ENCODE assay signal across 12 cellular contexts in genomic region chr9:96217358-96217755, GRCh38.
A peak's percentile ranks its signal among the peaks of the same experiment; 100 is the strongest.
DNase-seq lines count a peak whose midpoint lies in the region; ATAC-seq, FAIRE-seq and TF ChIP-seq lines count a peak whose summit lies in the region.
"Had no signal": no experiment of that assay in that cellular context is flagged by ENCODE, and none has a peak within 500 bp of the region (broad histone marks: within the 10 kb centered on the region; RNA-seq: fewer than 3 reads in every experiment).

No MANE protein-coding gene starts in this region.

- H3K79me2 ChIP-seq in astrocyte (ENCODE audit: insufficient read depth, low read length), result no peaks in the 10 kb centered on the region

- H3K9me3 ChIP-seq in astrocyte (ENCODE audit: insufficient read depth, low read depth, low read length), result no peaks in the 10 kb centered on the region
- H3K9me3 ChIP-seq in small intestine (ENCODE audit: control insufficient read depth, low read depth), result no peaks in the 10 kb centered on the region

- H3K27me3 Mint-ChIP-seq in astrocyte (ENCODE audit: low read depth, unreplicated experiment), result peaks cover 23% of the 10 kb centered on the region

- H3K36me3 ChIP-seq in astrocyte (ENCODE audit: insufficient read depth, low read length) (no peaks in the 10 kb centered on the region), small intestine (ENCODE audit: control insufficient read depth in 2 of 2, insufficient read depth in 2 of 2, low read length in 2 of 2) (no peaks in the 10 kb centered on the region)

- TF ChIP-seq CTCF in astrocyte (IDR thresholded peaks at IDR 0.05; ENCODE audit: insufficient read depth, low read depth, low read length), result no peak

- H3K4me3 ChIP-seq in astrocyte (ENCODE audit: insufficient read depth, low read depth, low read length) (no peak overlapping the region), small intestine (ENCODE audit: low read depth in 1 of 2, low read length in 2 of 2) (no peak overlapping the region)

- H4K20me1 ChIP-seq in astrocyte (ENCODE audit: insufficient read depth, low read length), result no peaks in the 10 kb centered on the region

- 18 to 42% (median 30%) methylated on average over 13 of the region's 13 CpGs for WGBS in small intestine, 3 donors

- H2AFZ ChIP-seq in astrocyte (ENCODE audit: low read depth, low read length), result no peak overlapping the region

- H3K4me2 ChIP-seq in astrocyte (ENCODE audit: low read length), result peak overlapping the region; percentile 85

- H3K27me3 ChIP-seq in astrocyte (ENCODE audit: insufficient read depth, low read length), result peaks cover 44% of the 10 kb centered on the region
- peaks cover 0 to 3% of the 10 kb centered on the region in 2 donors for H3K27me3 ChIP-seq in small intestine (ENCODE audit: control insufficient read depth in 2 of 2, insufficient read depth in 2 of 2, low read length in 2 of 2)

- no peak overlapping the region for H3K9ac ChIP-seq in astrocyte (ENCODE audit: low read length)

- H3K36me3 Mint-ChIP-seq in astrocyte (ENCODE audit: low read depth, unreplicated experiment), result peaks cover 3% of the 10 kb centered on the region

- peaks cover 8% of the 10 kb centered on the region for H3K9me3 Mint-ChIP-seq in astrocyte (ENCODE audit: unreplicated experiment)
- H3K9me3 Mint-ChIP-seq: stimulated activated naive CD8-positive, alpha-beta T cell treated with anti-CD3 and anti-CD28 coated beads, Interleukin-15, Interleukin-2, amounts not matched to agents 100 ng/mL and 50 ng/mL, for 24 hours had no signal

- peaks cover 6% of the 10 kb centered on the region for H3K4me1 Mint-ChIP-seq in astrocyte (ENCODE audit: low read depth, unreplicated experiment)

- H3K4me3 Mint-ChIP-seq in astrocyte (ENCODE audit: unreplicated experiment), result no peak overlapping the region

- peaks cover 5% of the 10 kb centered on the region for H3K4me1 ChIP-seq in astrocyte (ENCODE audit: insufficient read depth, low read length)
- H3K4me1 ChIP-seq in small intestine (ENCODE audit: control insufficient read depth in 2 of 2, insufficient read depth in 1 of 2, low read depth in 1 of 2, low read length in 1 of 2), result peaks cover 0 to 3% of the 10 kb centered on the region in 2 donors

- ATAC-seq in HG02981 (IDR thresholded peaks at IDR 0.05; ENCODE audit: unreplicated experiment) (no peak), HG03025 (IDR thresholded peaks at IDR 0.05; ENCODE audit: low FRiP score, unreplicated experiment) (no peak)

- DNase-seq in HuH-7.5 (ENCODE audit: low spot score) (peak; percentile 29), astrocyte (ENCODE audit: low read depth) (no peak), left kidney (ENCODE audit: low read depth, low spot score) (peak; percentile 69), small intestine (peak; percentile 7), DMS79 treated with DMSO at 0.1 percent for 48 hours (lab: John Stamatoyannopoulos, UW) (no peak)

- FAIRE-seq in astrocyte (lab: Jason Lieb, UNC) (no peak), small intestine (lab: Jason Lieb, UNC) (no peak)
- FAIRE-seq: G401.6, islet of Langerhans, TTC549 had no signal

- H3K27ac Mint-ChIP-seq in astrocyte (ENCODE audit: unreplicated experiment), result no peak overlapping the region
- H3K27ac Mint-ChIP-seq: stimulated activated naive CD8-positive, alpha-beta T cell treated with anti-CD3 and anti-CD28 coated beads, Interleukin-15, Interleukin-2, amounts not matched to agents 100 ng/mL and 50 ng/mL, for 24 hours had no signal

- no peak overlapping the region for H3K27ac ChIP-seq in astrocyte (ENCODE audit: low read depth, low read length)
- H3K27ac ChIP-seq in small intestine (ENCODE audit: low read depth in 1 of 2, low read length in 1 of 2), result peak overlapping the region in 1 of 2 donors; percentile 45
- H3K27ac ChIP-seq: epithelial cell of prostate had no signal

Comparison
In these comparisons a context has a peak if more than half of its experiments do, and no peak if none do; other contexts are left out.
1. DNase-seq: peak in HuH-7.5 (single experiment), left kidney (single experiment) and small intestine (single experiment); none in astrocyte (single experiment) and DMS79 treated with DMSO at 0.1 percent for 48 hours (single experiment).